Comparison of ENCODE assay signal across 35 cellular contexts in the genomic region with DNA sequence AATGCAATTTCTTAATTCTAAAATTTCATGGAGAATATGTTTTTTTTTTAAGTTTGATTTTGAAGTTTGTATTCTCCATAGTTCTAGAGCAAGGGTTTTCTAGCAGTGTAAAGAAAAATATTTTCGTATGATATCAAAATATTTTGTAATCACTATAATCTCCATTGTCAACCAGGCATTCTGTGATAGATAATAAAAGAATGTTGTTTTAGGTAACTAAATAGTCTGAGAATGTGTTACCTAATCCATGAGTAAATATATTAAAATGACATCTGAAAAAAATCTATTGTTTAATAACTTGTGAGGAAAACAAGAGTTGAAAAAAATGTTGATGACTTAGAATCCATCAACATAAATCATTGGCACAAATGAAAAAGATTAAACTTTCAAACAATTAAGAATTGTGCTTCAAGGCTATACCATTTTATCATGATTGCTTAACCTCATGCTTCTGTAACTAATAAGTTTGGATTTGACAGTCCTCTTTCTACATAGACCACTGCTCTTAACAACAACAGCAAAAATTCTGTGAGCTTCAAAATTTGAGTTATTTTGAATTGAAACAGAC.
"Had no signal": no experiment of that assay in that cellular context is flagged by ENCODE, and none has a peak within 500 bp of the region (broad histone marks: within the 10 kb centered on the region; RNA-seq: fewer than 3 reads in every experiment).

No MANE protein-coding gene starts in this region.

- ATAC-seq: activated naive CD4-positive, alpha-beta T cell treated with anti-CD3 and anti-CD28 coated beads, Interleukin-2, amount 50 U/mL, for 72 hours; activated T-cell treated with anti-CD3 and anti-CD28 coated beads, Interleukin-2, amount 50 U/mL, for 4 hours; K562; Right ventricle myocardium inferior had no signal

- H3K4me1 ChIP-seq: adrenal gland, Peyer's patch had no signal

- H3K36me3 ChIP-seq: adrenal gland, cardiac muscle cell, MG63, Peyer's patch had no signal

- FAIRE-seq: K562 had no signal

- H3K27ac Mint-ChIP-seq: activated B cell treated with CpG ODN at 0.5 μM for 24 hours; activated CD4-positive, alpha-beta memory T cell treated with anti-CD3 and anti-CD28 coated beads for 36 hours; activated naive CD4-positive, alpha-beta T cell treated with anti-CD3 and anti-CD28 coated beads for 36 hours; activated naive CD4-positive, alpha-beta T cell treated with anti-CD3 and anti-CD28 coated beads, Interleukin-2, amount 50 U/mL, for 72 hours; activated T-helper 1 cell treated with anti-CD3 and anti-CD28 coated beads, Interleukin-12 subunit alpha, Interleukin-12 subunit beta, Interleukin-2, Interleukin-4 antibody, amounts not matched to agents 30 ng/mL and 10 ng/mL and 1 ng/mL, durations not matched to agents 14 hours and 24 hours and 36 hours; brain had no signal

- DNase-seq: activated B cell treated with CpG ODN at 0.5 μM for 24 hours; activated CD4-positive, alpha-beta memory T cell treated with anti-CD3 and anti-CD28 coated beads for 36 hours; activated CD4-positive, alpha-beta T cell treated with anti-CD3 and anti-CD28 coated beads for 4 hours; activated CD4-positive, alpha-beta T cell treated with anti-CD3 and anti-CD28 coated beads, Interleukin-2, amount 50 U/mL, for 1 hour; activated CD4-positive, CD25-positive, alpha-beta regulatory T cell treated with anti-CD3 and anti-CD28 coated beads, Interleukin-2, amount 50 U/mL, for 72 hours; activated CD8-positive, alpha-beta memory T cell treated with anti-CD3 and anti-CD28 coated beads, Interleukin-2, amount 50 U/mL, for 4 hours; activated gamma-delta T cell treated with Interleukin-2 at 50 U/mL for 16 hours; activated naive CD4-positive, alpha-beta T cell treated with anti-CD3 and anti-CD28 coated beads for 36 hours; activated T-cell treated with anti-CD3 and anti-CD28 coated beads for 4 hours; activated T-cell treated with anti-CD3 and anti-CD28 coated beads, Interleukin-2, amount 50 U/mL, for 4 hours; adrenal gland; anterior cingulate cortex; MG63; NCI-H1048; NCI-H1105 treated with DMSO at 0.1 percent for 48 hours; NCI-H1436; NCI-H1694; NCI-H1930; NCI-H2081 treated with DMSO at 0.1 percent for 48 hours; NCI-H226; NCI-H446 treated with DMSO at 0.1 percent for 48 hours; NCI-H524; Peyer's patch; RPMI8226; SW 1271; T-helper 1 cell; T-helper 2 cell; T-helper 9 cell had no signal

- H3K4me3 Mint-ChIP-seq: activated B cell treated with CpG ODN at 0.5 μM for 24 hours; activated CD4-positive, alpha-beta memory T cell treated with anti-CD3 and anti-CD28 coated beads for 36 hours; activated naive CD4-positive, alpha-beta T cell treated with anti-CD3 and anti-CD28 coated beads for 36 hours; activated T-cell treated with anti-CD3 and anti-CD28 coated beads, Interleukin-2, amount 50 U/mL, for 4 hours; activated T-helper 1 cell treated with anti-CD3 and anti-CD28 coated beads, Interleukin-12 subunit alpha, Interleukin-12 subunit beta, Interleukin-2, Interleukin-4 antibody, amounts not matched to agents 30 ng/mL and 10 ng/mL and 1 ng/mL, durations not matched to agents 14 hours and 24 hours and 36 hours; brain; central memory CD8-positive, alpha-beta T cell had no signal

- H3K36me3 Mint-ChIP-seq: activated CD4-positive, alpha-beta memory T cell treated with anti-CD3 and anti-CD28 coated beads for 36 hours; activated naive CD4-positive, alpha-beta T cell treated with anti-CD3 and anti-CD28 coated beads, Interleukin-2, amount 50 U/mL, for 72 hours; brain had no signal

- H3K9me3 Mint-ChIP-seq: brain had no signal

- H3K27me3 ChIP-seq: adrenal gland, cardiac muscle cell, MG63, Peyer's patch had no signal

- H3K27me3 Mint-ChIP-seq: activated B cell treated with CpG ODN at 0.5 μM for 24 hours; activated CD4-positive, alpha-beta memory T cell treated with anti-CD3 and anti-CD28 coated beads for 36 hours; central memory CD8-positive, alpha-beta T cell had no signal

- H3K4me3 ChIP-seq: adrenal gland, cardiac muscle cell, K562, MG63, Peyer's patch had no signal

- H3K9me3 ChIP-seq: adrenal gland, MG63, Peyer's patch had no signal

- H3K4me1 Mint-ChIP-seq: activated B cell treated with CpG ODN at 0.5 μM for 24 hours; brain; central memory CD8-positive, alpha-beta T cell had no signal
